19 cellular contexts compared by ENCODE assay signal in the genomic region with DNA sequence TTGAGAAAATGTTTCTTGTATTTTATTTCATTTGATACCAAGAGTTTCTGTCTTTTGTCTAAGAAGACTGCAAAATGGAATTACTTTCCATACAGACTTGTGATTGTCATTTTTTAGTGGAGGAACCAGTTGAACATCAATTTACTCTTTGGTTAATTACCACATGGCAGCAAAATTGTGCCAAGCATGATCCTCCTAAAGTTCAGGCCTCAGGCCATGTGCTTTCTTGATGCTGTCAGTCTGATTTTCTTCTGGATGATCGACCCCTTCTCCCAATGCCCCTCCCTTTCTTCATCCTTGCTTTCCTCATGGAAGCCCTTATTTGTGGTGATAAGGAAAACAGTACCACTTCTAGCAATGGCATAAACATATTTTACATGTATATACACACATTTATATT.
DNase-seq lines count a peak whose midpoint lies in the region; ATAC-seq lines count a peak whose summit lies in the region.
"Had no signal": no experiment of that assay in that cellular context is flagged by ENCODE, and none has a peak within 500 bp of the region (broad histone marks: within the 10 kb centered on the region; RNA-seq: fewer than 3 reads in every experiment).

No MANE protein-coding gene starts in this region.

- no peak overlapping the region for H4K91ac ChIP-seq in neuronal stem cell (ENCODE audit: low read depth, low read length, poor library complexity)

- H3K4me2 ChIP-seq in neuronal stem cell (ENCODE audit: insufficient read depth, low read length, poor library complexity, severe bottlenecking) = no peak overlapping the region
- H3K4me2 ChIP-seq: SK-N-SH had no signal

- no peak overlapping the region for H3K4me3 ChIP-seq in neuronal stem cell (ENCODE audit: low read length in 2 of 2)
- H3K4me3 ChIP-seq: GM23248, HAP-1 had no signal

- H2AFZ ChIP-seq in neuronal stem cell (ENCODE audit: low read length) = peak overlapping the region; percentile 4
- H2AFZ ChIP-seq: GM23248 had no signal

- ATAC-seq in GM19395 (IDR thresholded peaks at IDR 0.05; ENCODE audit: unreplicated experiment) = peak; percentile 7
- no peak for ATAC-seq in HG03521 (IDR thresholded peaks at IDR 0.05; ENCODE audit: unreplicated experiment)
- ATAC-seq: CD8-positive, alpha-beta T cell; Panc1 had no signal

- H2BK12ac ChIP-seq in neuronal stem cell (ENCODE audit: low read length) = no peak overlapping the region

- H3K4me3 Mint-ChIP-seq in activated naive CD8-positive, alpha-beta T cell treated with anti-CD3 and anti-CD28 coated beads for 36 hours = no peak overlapping the region
- H3K4me3 Mint-ChIP-seq: CD8-positive, alpha-beta T cell had no signal

- H4K8ac ChIP-seq in neuronal stem cell (ENCODE audit: low read depth, low read length) = no peak overlapping the region

- H3K9ac ChIP-seq in neuronal stem cell (ENCODE audit: low read depth, low read length, poor library complexity) = no peak overlapping the region
- H3K9ac ChIP-seq: GM23248, SK-N-SH had no signal

- H3K4me1 ChIP-seq in neuronal stem cell (ENCODE audit: control insufficient read depth in 2 of 2, insufficient read depth in 1 of 2, low read depth in 1 of 2, low read length in 2 of 2) = peaks cover 1 to 2% of the 10 kb centered on the region in 2 donors
- H3K4me1 ChIP-seq: HAP-1 had no signal

- H3K27ac ChIP-seq in neuronal stem cell (replicated peaks; ENCODE audit: low read length) = no peak overlapping the region
- H3K27ac ChIP-seq: 22Rv1, GM23248 had no signal

- H3K27ac Mint-ChIP-seq in activated naive CD8-positive, alpha-beta T cell treated with anti-CD3 and anti-CD28 coated beads for 36 hours = peak overlapping the region; percentile 21
- H3K27ac Mint-ChIP-seq: CD8-positive, alpha-beta T cell had no signal

- WGBS in neuronal stem cell (ENCODE audit: extremely low coverage in 2 of 2, insufficient read length in 2 of 2, insufficient replicate concordance in 1 of 2), 2 donors = no CpG with 5 or more reads among the region's 1 CpG

- H2AK5ac ChIP-seq in neuronal stem cell (ENCODE audit: low read depth, low read length) = no peak overlapping the region

- H3K4ac ChIP-seq in neuronal stem cell (ENCODE audit: low read length) = no peak overlapping the region

- no peak overlapping the region for H3K23ac ChIP-seq in neuronal stem cell (ENCODE audit: low read depth, low read length, poor library complexity)

- DNase-seq in DMS 273 (lab: John Stamatoyannopoulos, UW; ENCODE audit: unreplicated experiment) (peak; percentile 16), DMS 273 treated with DMSO at 0.1 percent for 48 hours (lab: John Stamatoyannopoulos, UW) (no peak), neuronal stem cell (ENCODE audit: low spot score) (peak; percentile 23), AG20443 (ENCODE audit: low spot score) (no peak), epidermal melanocyte (ENCODE audit: insufficient read length, low spot score) (no peak)
- no peak for DNase-seq in activated naive CD8-positive, alpha-beta T cell treated with anti-CD3 and anti-CD28 coated beads for 36 hours
- DNase-seq: ACHN; C1 segment of cervical spinal cord; CD8-positive, alpha-beta T cell; GM23248; NCI-H146; NK-92 treated with Interleukin-12 subunit alpha and Interleukin-12 subunit beta, amount 100 ng/mL, for 24 hours; SIG-M5; SK-N-SH had no signal

- peaks cover 11% of the 10 kb centered on the region for H3K4me1 Mint-ChIP-seq in activated naive CD8-positive, alpha-beta T cell treated with anti-CD3 and anti-CD28 coated beads for 36 hours

- no peak overlapping the region for H2BK5ac ChIP-seq in neuronal stem cell (ENCODE audit: low read length)

- no peak overlapping the region for H3K18ac ChIP-seq in neuronal stem cell (ENCODE audit: low read length)

- H2BK15ac ChIP-seq in neuronal stem cell (ENCODE audit: low read length) = no peak overlapping the region

- no peaks in the 10 kb centered on the region for H3K27me3 ChIP-seq in neuronal stem cell (ENCODE audit: control insufficient read depth in 3 of 3, insufficient read depth in 3 of 3, low read depth in 1 of 3, low read length in 3 of 3)

- H3K9me3 Mint-ChIP-seq in activated naive CD8-positive, alpha-beta T cell treated with anti-CD3 and anti-CD28 coated beads for 36 hours = no peaks in the 10 kb centered on the region
- H3K9me3 Mint-ChIP-seq: CD8-positive, alpha-beta T cell had no signal

- H3K79me1 ChIP-seq in neuronal stem cell (ENCODE audit: low read depth, low read length) = no peaks in the 10 kb centered on the region

- H3K36me3 Mint-ChIP-seq in activated naive CD8-positive, alpha-beta T cell treated with anti-CD3 and anti-CD28 coated beads for 36 hours = no peaks in the 10 kb centered on the region
- H3K36me3 Mint-ChIP-seq: CD8-positive, alpha-beta T cell had no signal

- no peaks in the 10 kb centered on the region for H3K36me3 ChIP-seq in neuronal stem cell (replicated peaks in 1 of 2; ENCODE audit: control insufficient read depth in 2 of 2, insufficient read depth in 2 of 2, low read length in 2 of 2)
- H3K36me3 ChIP-seq: HAP-1 had no signal

- H3K9me3 ChIP-seq in neuronal stem cell (replicated peaks in 1 of 2; ENCODE audit: control insufficient read depth in 2 of 2, insufficient read depth in 1 of 2, low read depth in 1 of 2, low read length in 2 of 2) = no peaks in the 10 kb centered on the region
- H3K9me3 ChIP-seq: HAP-1, SK-N-SH had no signal

- no peaks in the 10 kb centered on the region for H3K27me3 Mint-ChIP-seq in activated naive CD8-positive, alpha-beta T cell treated with anti-CD3 and anti-CD28 coated beads for 36 hours

- H3K14ac ChIP-seq in neuronal stem cell (ENCODE audit: low read length) = no peak overlapping the region

- no peak overlapping the region for H2BK120ac ChIP-seq in neuronal stem cell (ENCODE audit: low read depth, low read length)

Comparison
In these comparisons a context has a peak if more than half of its experiments do, and no peak if none do; other contexts are left out.
1. DNase-seq: peak in DMS 273 (single experiment) and neuronal stem cell (single experiment); none in DMS 273 treated with DMSO at 0.1 percent for 48 hours (single experiment), activated naive CD8-positive, alpha-beta T cell treated with anti-CD3 and anti-CD28 coated beads for 36 hours (single experiment), AG20443 (single experiment) and epidermal melanocyte (single experiment).